7 cellular contexts compared by ENCODE assay signal in genomic region chr3:121748638-121749275, GRCh38. TPM values are rescaled to one million over a fixed set of nuclear protein-coding genes. Genes with fewer than 3 reads are reported as not detected.
DNase-seq lines count a peak whose midpoint lies in the region; FAIRE-seq and TF ChIP-seq lines count a peak whose summit lies in the region.

No MANE protein-coding gene starts in this region.

- H3K9me1 ChIP-seq in endothelial cell of umbilical vein (replicated peaks; ENCODE audit: control insufficient read depth, extremely low read depth, insufficient read depth, low read length), result no peaks in the 10 kb centered on the region

- BruUV-seq in endothelial cell of umbilical vein (replicated peaks; lab: Mats Ljungman, UMichigan), result no TSS peak

- H2AFZ ChIP-seq in OCI-LY3 (ENCODE audit: low read depth, low read length) (peak overlapping the region; percentile 66; the same call in 1 of the 2 replicates), endothelial cell of umbilical vein (ENCODE audit: low read depth, low read length) (peak overlapping the region; percentile 60)

- H4K20me1 ChIP-seq in OCI-LY3 (ENCODE audit: insufficient read depth, low read length), result peaks cover 9% of the 10 kb centered on the region; the same call in 1 of the 2 replicates
- no peaks in the 10 kb centered on the region for H4K20me1 ChIP-seq in endothelial cell of umbilical vein (replicated peaks; ENCODE audit: control insufficient read depth, extremely low read depth, insufficient read depth, low read length)

- CTCF ChIA-PET in endothelial cell of umbilical vein (lab: Charles Lee), result no interaction called here

- POLR2A ChIA-PET in endothelial cell of umbilical vein (lab: Charles Lee), result interaction anchor here (0.7 to 1.0 kb wide), 2 partner anchors 20 to 635 kb away, joined by 3 to 4 read pairs; partner anchors contain the start of genes FAM162A and MIX23

- H3K9ac ChIP-seq in OCI-LY3 (ENCODE audit: low read length) (peak overlapping the region; percentile 77), endothelial cell of umbilical vein (replicated peaks; ENCODE audit: extremely low read depth, insufficient read depth, low read length) (peak overlapping the region; percentile 82), mucosa of stomach (ENCODE audit: low read length) (peak overlapping the region; percentile 99)

- dilution Hi-C loops in endothelial cell of umbilical vein (cut with MboI; ENCODE audit: extremely low pct_ligation_motif_present, low sequenced_read_pairs), result no loop called here

- H3K4me1 ChIP-seq in OCI-LY3 (ENCODE audit: low read length) (peaks cover 26% of the 10 kb centered on the region), endothelial cell of umbilical vein (ENCODE audit: control insufficient read depth, extremely low read depth, insufficient read depth, low read length) (peaks cover 20% of the 10 kb centered on the region), mucosa of stomach (ENCODE audit: control insufficient read depth, insufficient read depth, low read length) (peaks cover 7% of the 10 kb centered on the region)

- H3K27me3 ChIP-seq in OCI-LY3 (ENCODE audit: low read depth, low read length) (no peaks in the 10 kb centered on the region), endothelial cell of umbilical vein (ENCODE audit: control insufficient read depth in 2 of 2, insufficient read depth in 2 of 2, low read length in 2 of 2) (peaks cover 4 to 17% of the 10 kb centered on the region in 2 experiments), mucosa of stomach (ENCODE audit: control insufficient read depth, insufficient read depth, low read length) (no peaks in the 10 kb centered on the region)

- no peak for DNase-seq in GM12891 (ENCODE audit: insufficient read length, low spot score)
- DNase-seq in HFF-Myc (ENCODE audit: extremely low read depth, low read depth), result no peak
- DNase-seq in endothelial cell of umbilical vein (ENCODE audit: low read depth, low spot score), result no peak
- no peak for DNase-seq in NCI-H2107 treated with DMSO at 0.1 percent for 48 hours (lab: John Stamatoyannopoulos, UW; ENCODE audit: unreplicated experiment)
- DNase-seq in GM19240 (ENCODE audit: insufficient read length, low spot score), result no peak

- TF ChIP-seq CTCF in HFF-Myc (IDR thresholded peaks at IDR 0.05; ENCODE audit: low read depth, low read length, missing control alignments) (no peak), OCI-LY3 (IDR thresholded peaks at IDR 0.05; ENCODE audit: low read depth, low read length) (no peak), endothelial cell of umbilical vein (IDR thresholded peaks at IDR 0.05; ENCODE audit: extremely low read depth in 1 of 2, insufficient read depth in 1 of 2, low read depth in 1 of 2, low read length in 2 of 2) (no peak)

- intact Hi-C loops in endothelial cell of umbilical vein (cut with micrococcal nuclease), result loop anchor here (1.0 to 5.0 kb wide), 3 partner anchors 87 to 249 kb away; partner anchors contain the start of genes EAF2 and IQCB1

- H3K36me3 ChIP-seq in OCI-LY3 (replicated peaks; ENCODE audit: low read depth, low read length) (no peaks in the 10 kb centered on the region), endothelial cell of umbilical vein (ENCODE audit: control insufficient read depth in 2 of 2, extremely low read depth in 1 of 2, insufficient read depth in 2 of 2, low read length in 2 of 2) (no peaks in the 10 kb centered on the region), mucosa of stomach (ENCODE audit: control insufficient read depth, insufficient read depth, low read length) (no peaks in the 10 kb centered on the region)

- H3K4me3 ChIP-seq in HFF-Myc (replicated peaks; ENCODE audit: low read depth, low read length) (peak overlapping the region; percentile 97), OCI-LY3 (ENCODE audit: low read length) (peak overlapping the region; percentile 95), endothelial cell of umbilical vein (replicated peaks in 1 of 3; ENCODE audit: insufficient read depth in 1 of 3, low read depth in 1 of 3, low read length in 3 of 3) (peak overlapping the region; percentile 27 to 84 (median 49)), mucosa of stomach (ENCODE audit: low read length) (peak overlapping the region; percentile 47)

- H3K4me2 ChIP-seq in OCI-LY3 (ENCODE audit: low read length), result peak overlapping the region; percentile 92
- H3K4me2 ChIP-seq in endothelial cell of umbilical vein (ENCODE audit: insufficient read depth, low read length), result peak overlapping the region; percentile 90

- peak; percentile 63 for FAIRE-seq in GM12891 (lab: Jason Lieb, UNC)
- FAIRE-seq in endothelial cell of umbilical vein (lab: Jason Lieb, UNC), result no peak

- TF ChIP-seq POLR2A in GM12891 (IDR thresholded peaks at IDR 0.05; ENCODE audit: low read depth, low read length) (no peak), endothelial cell of umbilical vein (IDR thresholded peaks at IDR 0.05; ENCODE audit: low read depth, low read length) (no peak)

- H3K9me3 ChIP-seq in OCI-LY3 (ENCODE audit: insufficient read depth, low read length) (no peaks in the 10 kb centered on the region), endothelial cell of umbilical vein (replicated peaks; ENCODE audit: control insufficient read depth, insufficient read depth, low read length) (no peaks in the 10 kb centered on the region), mucosa of stomach (ENCODE audit: control insufficient read depth, low read length) (no peaks in the 10 kb centered on the region)

- peaks cover 30% of the 10 kb centered on the region for H3K79me2 ChIP-seq in OCI-LY3 (ENCODE audit: low read length)
- H3K79me2 ChIP-seq in endothelial cell of umbilical vein (ENCODE audit: control insufficient read depth, insufficient read depth, low read length), result peaks cover 35% of the 10 kb centered on the region

- H3K27ac ChIP-seq in OCI-LY3 (ENCODE audit: low read length) (peak overlapping the region; percentile 54), endothelial cell of umbilical vein (ENCODE audit: insufficient read depth, low read depth, low read length) (peak overlapping the region; percentile 74)

TF ChIP-seq in GM12891, 5 proteins besides CTCF, POLR2A, EP300 and RAD21:
- TF ChIP-seq TAF1 (IDR thresholded peaks at IDR 0.05; ENCODE audit: low read depth, low read length), result no peak
- no peak for TF ChIP-seq PAX5 (IDR thresholded peaks at IDR 0.05; ENCODE audit: insufficient read depth, low read length, severe bottlenecking)
- TF ChIP-seq SPI1 (IDR thresholded peaks at IDR 0.05; ENCODE audit: low read depth, low read length), result no peak
- TF ChIP-seq POU2F2 (IDR thresholded peaks at IDR 0.05; ENCODE audit: low read depth, low read length), result no peak
- no peak for TF ChIP-seq POLR2AphosphoS5 (IDR thresholded peaks at IDR 0.05; ENCODE audit: low read depth, low read length)

TF ChIP-seq in endothelial cell of umbilical vein, 7 proteins besides CTCF, POLR2A, EP300 and RAD21:
- TF ChIP-seq MAX (IDR thresholded peaks at IDR 0.05; ENCODE audit: insufficient read depth, insufficient read length) (no peak), MYC (IDR thresholded peaks at IDR 0.05; ENCODE audit: low read depth, low read length) (no peak), GATA2 (IDR thresholded peaks at IDR 0.05; ENCODE audit: insufficient read depth, insufficient read length, low read depth, low read length) (no peak), POLR2AphosphoS5 (IDR thresholded peaks at IDR 0.05; ENCODE audit: insufficient read depth, low read depth, low read length) (no peak), FOS (IDR thresholded peaks at IDR 0.05; ENCODE audit: borderline replicate concordance, insufficient read depth, low read length) (no peak)

RNA-seq across cellular contexts. Expression of gene GOLGB1, which starts 0.8 kb away (rescaled TPM):
- polyA plus RNA-seq in GM12891 (2012; ENCODE audit: low read depth, missing spikeins), result 15.6 TPM
- total RNA-seq in endothelial cell of umbilical vein, result 32.2 and 42.7 TPM in 2 replicates
- polyA plus RNA-seq in endothelial cell of umbilical vein, result 7.4 and 8.0 TPM in 2 replicates
- 8.5 and 10.9 TPM in 2 replicates for polyA plus RNA-seq in endothelial cell of umbilical vein (2011; cell fraction: cytosol; rRNA removed)
- polyA plus RNA-seq in endothelial cell of umbilical vein (2011; cell fraction: nucleus; rRNA removed), result 39.0 and 41.0 TPM in 2 replicates
- 25.8 and 31.8 TPM in 2 replicates for polyA plus RNA-seq in endothelial cell of umbilical vein (2012)
- 14.9 and 15.5 TPM in 2 replicates for polyA minus RNA-seq in endothelial cell of umbilical vein
- 15.6 TPM for polyA minus RNA-seq in endothelial cell of umbilical vein (2011; cell fraction: cytosol; rRNA and poly(A)+ RNA removed)
- 26.0 and 35.8 TPM in 2 replicates for polyA minus RNA-seq in endothelial cell of umbilical vein (2011; cell fraction: nucleus; rRNA and poly(A)+ RNA removed)

Comparison
In these comparisons a context has a peak if more than half of its experiments do, and no peak if none do; other contexts are left out.
1. H3K4me3 ChIP-seq: peak in every context shown above with its lines; median percentile 97 in HFF-Myc; 95 in OCI-LY3; 49 in endothelial cell of umbilical vein; 47 in mucosa of stomach.